ENCODE assay signal across 11 cellular contexts in genomic region chr2:179272406-179273192, GRCh38. TPM values are rescaled to one million over a fixed set of nuclear protein-coding genes. Genes with fewer than 3 reads are reported as not detected.
A peak's percentile ranks its signal among the peaks of the same experiment; 100 is the strongest.
DNase-seq lines count a peak whose midpoint lies in the region; ATAC-seq and TF ChIP-seq lines count a peak whose summit lies in the region.
"Had no signal": no experiment of that assay in that cellular context is flagged by ENCODE, and none has a peak within 500 bp of the region (broad histone marks: within the 10 kb centered on the region; RNA-seq: fewer than 3 reads in every experiment).

No MANE protein-coding gene starts in this region.

- no peak overlapping the region for H4K12ac ChIP-seq in trophoblast cell (ENCODE audit: low read depth, low read length)

- peak overlapping the region; percentile 28 for H3K27ac ChIP-seq in trophoblast cell (ENCODE audit: low read depth, low read length)
- H3K27ac ChIP-seq: HL-60 had no signal

- no peaks in the 10 kb centered on the region for H3K27me3 ChIP-seq in trophoblast cell (ENCODE audit: insufficient read depth, low read length)

- no peak overlapping the region for H3K4ac ChIP-seq in trophoblast cell (ENCODE audit: low read depth, low read length)

- no peak for TF ChIP-seq CTCF in natural killer cell (IDR thresholded peaks at IDR 0.05)

- no peaks in the 10 kb centered on the region for H3K9me3 ChIP-seq in trophoblast cell (ENCODE audit: insufficient read depth, low read depth, low read length)

- no peak overlapping the region for H2AFZ ChIP-seq in trophoblast cell (ENCODE audit: insufficient read depth, low read length, poor library complexity)

- H3K36me3 Mint-ChIP-seq in natural killer cell: no peaks in the 10 kb centered on the region

- H4K8ac ChIP-seq in trophoblast cell (ENCODE audit: low read depth, low read length): no peak overlapping the region

- H2AK5ac ChIP-seq in trophoblast cell (ENCODE audit: low read length): no peak overlapping the region

- H3K4me3 ChIP-seq in trophoblast cell (ENCODE audit: low read depth, low read length): no peak overlapping the region

- no peaks in the 10 kb centered on the region for H3K36me3 ChIP-seq in trophoblast cell (ENCODE audit: control insufficient read depth in 1 of 2, insufficient read depth in 2 of 2, low read length in 2 of 2)

- H3K4me2 ChIP-seq in trophoblast cell (ENCODE audit: low read length): no peak overlapping the region

- H3K27ac Mint-ChIP-seq in natural killer cell: no peak overlapping the region

- H3K18ac ChIP-seq in trophoblast cell (ENCODE audit: low read length): no peak overlapping the region

- no peak overlapping the region for H4K91ac ChIP-seq in trophoblast cell (ENCODE audit: low read depth, low read length)

- peaks cover 0 to 2% of the 10 kb centered on the region in 2 donors for H3K9me3 Mint-ChIP-seq in natural killer cell

- ATAC-seq in GM18505 (IDR thresholded peaks at IDR 0.05; ENCODE audit: unreplicated experiment): no peak
- no peak for ATAC-seq in natural killer cell
- no peak for ATAC-seq in GM21447 (IDR thresholded peaks at IDR 0.05; ENCODE audit: unreplicated experiment)

- no peak overlapping the region for H2BK5ac ChIP-seq in trophoblast cell (ENCODE audit: low read depth, low read length, poor library complexity)

- peaks cover 4 to 8% of the 10 kb centered on the region in 2 experiments for H3K4me1 ChIP-seq in trophoblast cell (ENCODE audit: control insufficient read depth in 1 of 2, insufficient read depth in 2 of 2, low read length in 2 of 2)

- H3K4me3 Mint-ChIP-seq in natural killer cell: no peak overlapping the region

- intact Hi-C loops in natural killer cell (cut with micrococcal nuclease): no loop called here

- peaks cover 0 to 10% of the 10 kb centered on the region in 2 donors for H3K27me3 Mint-ChIP-seq in natural killer cell (ENCODE audit: low read depth in 2 of 2)

- peak; percentile 48 for DNase-seq in COLO829 (ENCODE audit: low spot score)
- peak; percentile 54 for DNase-seq in NCI-H510A (lab: John Stamatoyannopoulos, UW)
- peak; percentile 89 for DNase-seq in fibroblast of peridontal ligament (ENCODE audit: extremely low read depth)
- peak in 1 of 2 donors; percentile 65 for DNase-seq in trophoblast cell
- DNase-seq in SKM-1 treated with dmso at 0.1 percent for 144 hours (lab: John Stamatoyannopoulos, UW; ENCODE audit: unreplicated experiment): no peak
- no peak for DNase-seq in natural killer cell
- DNase-seq: effector memory CD4-positive, alpha-beta T cell; stimulated activated CD4-positive, alpha-beta T cell treated with anti-CD3 and anti-CD28 coated beads, Interleukin-4, amount 100 ng/mL, for 1 hour had no signal

- H3K79me2 ChIP-seq in trophoblast cell (ENCODE audit: control insufficient read depth, insufficient read depth, low read length, poor library complexity): peaks cover 1% of the 10 kb centered on the region

- H2BK12ac ChIP-seq in trophoblast cell (ENCODE audit: low read length): no peak overlapping the region

- TF ChIP-seq POLR2A in GM18505 (IDR thresholded peaks at IDR 0.05; ENCODE audit: borderline replicate concordance, extremely low read depth, insufficient read depth, insufficient read length): no peak

- no peak overlapping the region for H3K14ac ChIP-seq in trophoblast cell (ENCODE audit: low read length)

- WGBS in trophoblast cell (ENCODE audit: extremely low coverage, insufficient coverage, insufficient read length): no CpG with 5 or more reads among the region's 5 CpGs

- H3K9ac ChIP-seq in trophoblast cell (ENCODE audit: low read length): no peak overlapping the region

- H3K4me1 Mint-ChIP-seq in natural killer cell: peaks cover 10 to 11% of the 10 kb centered on the region in 2 donors

- no peak overlapping the region for H3K23ac ChIP-seq in trophoblast cell (ENCODE audit: low read length)

- peak overlapping the region; percentile 44 for H2BK120ac ChIP-seq in trophoblast cell (ENCODE audit: insufficient read depth, low read length, poor library complexity)

- peaks cover 10% of the 10 kb centered on the region for H3K79me1 ChIP-seq in trophoblast cell (ENCODE audit: low read length)

RNA-seq across cellular contexts. Expression of gene SESTD1, which starts 8.0 kb away (rescaled TPM):
- 84.1 and 90.7 TPM in 2 replicates for polyA plus RNA-seq in trophoblast cell (2013)
- total RNA-seq in natural killer cell: 10 to 100 TPM; 14.7 to 25.2 (median 19.0) TPM

Comparison
In these comparisons a context has a peak if more than half of its experiments do, and no peak if none do; other contexts are left out.
1. DNase-seq: peak in COLO829 (single experiment), NCI-H510A (single experiment) and fibroblast of peridontal ligament (single experiment); none in SKM-1 treated with dmso at 0.1 percent for 144 hours (single experiment) and natural killer cell (single experiment).